8 cellular contexts compared by ENCODE assay signal in genomic region chr2:28810384-28811285, GRCh38. TPM values are rescaled to one million over a fixed set of nuclear protein-coding genes. Genes with fewer than 3 reads are reported as not detected.
DNase-seq lines count a peak whose midpoint lies in the region; ATAC-seq and TF ChIP-seq lines count a peak whose summit lies in the region.

TSS of gene SPDYA (plus strand) at chr2:28810834. CDS start at chr2:28816015, 5,181 bp downstream.

- H3K27ac ChIP-seq in A673 (ENCODE audit: low read depth, low read length, poor library complexity, severe bottlenecking) (peak within 1 kb of the TSS; percentile 67), gastroesophageal sphincter (peak within 1 kb of the TSS in 3 of 4 donors; percentile 4 to 77 (median 71))

- ATAC-seq in GM18907 (IDR thresholded peaks at IDR 0.05; ENCODE audit: unreplicated experiment) (peak; percentile 84), HG03175 (IDR thresholded peaks at IDR 0.05; ENCODE audit: unreplicated experiment) (peak; percentile 77), gastroesophageal sphincter (peak; percentile 94), omental fat pad (ENCODE audit: low FRiP score) (peak; percentile 91)

- POLR2A ChIA-PET in A673 (lab: Charles Lee; ENCODE audit: low non-redundant PET) = no interaction called here

- no peak for TF ChIP-seq CTCF in A673 (conservative IDR thresholded peaks at IDR 0.05; ENCODE audit: low read depth, low read length)
- TF ChIP-seq CTCF in gastroesophageal sphincter (IDR thresholded peaks at IDR 0.05) = peak in 2 of 4 experiments; percentile 8 to 27
- TF ChIP-seq CTCF in omental fat pad (IDR thresholded peaks at IDR 0.05) = no peak

- BruUV-seq in A673 (replicated peaks; lab: Mats Ljungman, UMichigan) = no TSS peak

- DNase-seq in A673 (ENCODE audit: low spot score) = peak; percentile 83
- peak; percentile 69 for DNase-seq in RPMI7951 (ENCODE audit: low read depth)
- peak; percentile 50 to 77 (median 60) for DNase-seq in activated naive CD4-positive, alpha-beta T cell (lab: John Stamatoyannopoulos, UW)
- DNase-seq in omental fat pad (ENCODE audit: low spot score) = peak; percentile 45
- DNase-seq in superior temporal gyrus (ENCODE audit: extremely low spot score) = peak; percentile 38

- TF ChIP-seq POLR2A in gastroesophageal sphincter (IDR thresholded peaks at IDR 0.05) = peak in 1 of 2 donors; percentile 6

- H3K9me3 ChIP-seq in A673 (ENCODE audit: low read depth, low read length, poor library complexity, severe bottlenecking) = no peaks in the 10 kb centered on the region
- H3K9me3 ChIP-seq in gastroesophageal sphincter = no peaks in the 10 kb centered on the region

- 0% methylated on average over 1 to 3 of the region's 97 CpGs for WGBS in gastroesophageal sphincter (ENCODE audit: low coverage in 1 of 2), 2 donors

- intact Hi-C loops in A673 (cut with micrococcal nuclease; ENCODE audit: unreplicated experiment) = no loop called here

- H3K4me3 ChIP-seq in A673 (ENCODE audit: low read depth, low read length, poor library complexity, severe bottlenecking) (peak within 1 kb of the TSS; percentile 53), gastroesophageal sphincter (peak within 1 kb of the TSS; percentile 32 to 56)

- H3K27me3 ChIP-seq in A673 (replicated peaks; ENCODE audit: insufficient read depth, low read depth, low read length, poor library complexity) (no peaks in the 10 kb centered on the region), gastroesophageal sphincter (no peaks in the 10 kb centered on the region)

- no peak for TF ChIP-seq EP300 in gastroesophageal sphincter (IDR thresholded peaks at IDR 0.05)

- CTCF ChIA-PET in A673 (lab: Charles Lee) = no interaction called here

- H3K36me3 ChIP-seq in A673 (ENCODE audit: insufficient read depth, low read length, poor library complexity, severe bottlenecking) = no peaks in the 10 kb centered on the region
- peaks cover 0 to 16% of the 10 kb centered on the region in 2 donors for H3K36me3 ChIP-seq in gastroesophageal sphincter

- peaks cover 8% of the 10 kb centered on the region for H3K4me1 ChIP-seq in A673 (ENCODE audit: insufficient read depth, low read length, poor library complexity, severe bottlenecking)
- H3K4me1 ChIP-seq in gastroesophageal sphincter = peaks cover 0 to 21% (median 6%) of the 10 kb centered on the region in 3 donors

RNA-seq across cellular contexts. Expression of gene SPDYA, which starts in this region (rescaled TPM):
- 1.0 and 1.2 TPM in 2 replicates for total RNA-seq in A673 (2021)
- 0.20 and 0.60 TPM in 2 replicates for total RNA-seq in RPMI7951 (2014; rRNA removed; shearing (Covaris generic))
- 1 to 10 TPM; 1.0 to 3.9 (median 2.1) TPM for total RNA-seq in gastroesophageal sphincter
- 1 to 10 TPM in 2 of 4 donors, under 1 TPM in 1, not detected in 1; 0.63 to 4.2 (median 1.9) TPM for total RNA-seq in omental fat pad

Comparison
In these comparisons a context has a peak if more than half of its experiments do, and no peak if none do; other contexts are left out.
1. Peak in every context shown above with its lines: DNase-seq, ATAC-seq, H3K4me3 ChIP-seq and H3K27ac ChIP-seq.
2. Peak in DNase-seq in RPMI7951; RNA of the gene not detected or under 1 TPM.